ENCODE assay signal across 1 cellular context in the genomic region with DNA sequence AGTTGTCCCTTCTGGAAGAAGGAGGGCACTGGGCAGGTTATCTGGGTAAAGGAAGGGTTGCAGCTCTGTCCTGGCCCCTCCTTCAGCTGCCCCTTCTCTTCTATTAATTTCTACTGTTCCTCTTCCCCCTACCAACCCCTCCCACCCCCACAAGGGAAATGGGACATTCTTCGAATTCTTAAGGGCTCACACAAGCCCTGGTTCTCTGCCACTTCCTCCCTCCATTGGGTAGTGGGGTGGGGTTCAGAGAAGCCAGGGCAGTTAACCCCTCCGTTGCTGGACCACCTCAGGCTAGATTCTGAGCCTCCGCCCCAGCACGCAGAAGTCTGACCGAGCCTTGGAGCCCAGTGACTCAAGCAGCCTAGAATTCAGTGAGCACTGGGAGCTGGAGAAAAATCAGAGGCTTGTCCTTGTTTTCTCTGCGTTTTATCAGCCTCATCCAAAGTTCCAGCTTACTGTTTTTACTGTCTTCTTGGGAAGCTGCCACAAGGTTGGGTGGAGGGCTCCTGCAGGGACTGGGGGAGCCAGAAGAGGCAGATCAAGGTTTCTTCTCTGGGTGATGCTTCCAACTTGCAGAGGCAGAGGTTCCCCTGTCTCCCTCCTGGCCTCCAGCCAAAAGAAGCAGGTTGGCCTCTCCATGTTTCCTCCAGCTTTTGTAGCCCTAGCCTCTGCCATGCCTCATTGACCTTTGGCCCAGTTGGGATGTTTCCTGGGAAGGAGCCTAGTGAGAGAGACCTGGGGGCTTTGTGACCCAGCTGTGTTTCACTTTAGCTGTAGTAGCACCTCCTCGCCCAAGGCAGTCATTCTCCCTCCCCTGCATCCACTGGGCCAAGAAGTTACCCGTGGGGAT.
TF ChIP-seq lines count a peak whose summit lies in the region.

No MANE protein-coding gene starts in this region.

TF ChIP-seq in H1, 55 proteins besides CTCF, POLR2A, EP300 and RAD21:
- TF ChIP-seq YY1 (IDR thresholded peaks at IDR 0.05; ENCODE audit: low read depth, low read length): peak; percentile 44; the same call in 1 of the 2 replicates
- 0 out of 4 replicates have a peak, but pooled peaks of 1 of the 2 experiments have one; percentile 48 for TF ChIP-seq HDAC2 (IDR thresholded peaks at IDR 0.05; ENCODE audit: borderline replicate concordance in 1 of 2, low read depth in 2 of 2, low read length in 2 of 2)
- TF ChIP-seq TEAD4 (IDR thresholded peaks at IDR 0.05; ENCODE audit: low read depth, low read length): peak; percentile 96
- TF ChIP-seq TAF1 (IDR thresholded peaks at IDR 0.05; ENCODE audit: low read depth, low read length): no peak
- TF ChIP-seq FOSL1 (IDR thresholded peaks at IDR 0.05; ENCODE audit: insufficient read depth, low read depth, low read length): no peak
- no peak for TF ChIP-seq BRCA1 (IDR thresholded peaks at IDR 0.05; ENCODE audit: low read depth, low read length)
- TF ChIP-seq ASH2L (IDR thresholded peaks at IDR 0.05; ENCODE audit: low read length): peak; percentile 56
- peak; percentile 71 for TF ChIP-seq SP1 (IDR thresholded peaks at IDR 0.05; ENCODE audit: low read depth, low read length)
- peak; percentile 41; the same call in 1 of the 2 replicates for TF ChIP-seq TBP (IDR thresholded peaks at IDR 0.05; ENCODE audit: low read depth, low read length)
